In the genomic region with DNA sequence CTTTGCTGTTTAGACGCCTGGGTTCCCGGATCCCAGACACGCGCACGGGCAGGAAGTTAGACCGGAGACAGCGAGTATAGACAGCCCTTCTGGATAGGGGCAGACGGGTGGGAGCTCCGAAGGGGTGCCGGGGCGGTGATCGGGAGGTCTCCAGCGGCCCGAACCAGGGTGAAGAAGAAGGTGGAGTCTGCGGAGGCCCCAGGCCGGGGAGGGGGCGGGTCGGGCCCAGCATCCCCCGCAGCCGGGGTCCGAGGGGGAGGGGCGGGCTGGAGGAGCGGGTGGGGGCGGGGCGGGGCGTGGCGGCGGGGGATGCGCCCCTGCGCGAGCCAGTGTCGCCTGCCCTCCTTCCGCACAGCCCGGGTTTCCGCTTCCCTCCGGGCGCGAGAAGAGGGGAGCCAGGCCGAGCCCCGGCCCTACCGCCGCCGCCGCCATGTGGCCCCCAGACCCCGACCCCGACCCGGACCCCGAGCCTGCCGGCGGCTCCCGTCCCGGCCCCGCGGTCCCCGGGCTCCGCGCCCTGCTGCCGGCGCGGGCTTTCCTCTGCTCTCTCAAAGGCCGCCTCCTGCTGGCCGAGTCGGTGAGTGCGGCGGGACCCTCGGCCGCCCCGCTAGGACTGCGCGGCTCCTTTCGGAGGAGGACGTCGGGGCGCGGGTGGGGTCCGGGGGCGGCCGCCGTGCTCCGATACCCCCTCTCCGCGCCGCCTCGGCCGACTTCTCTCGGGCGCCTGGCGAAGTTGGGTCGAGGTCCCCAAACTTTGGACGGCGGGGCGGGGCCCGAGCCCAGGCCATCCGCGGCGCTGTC, we compare ENCODE assay signal across 1 cellular context.
TF ChIP-seq lines count a peak whose summit lies in the region.

Gene CMTM3 (plus strand): TSS at position 329 of the 801 bp plus-strand sequence. CDS start 102 bp downstream, at position 431.

TF ChIP-seq in HepG2, 621 proteins besides CTCF, POLR2A, EP300 and RAD21 (continued from another document and continues in another):
- no peak for TF ChIP-seq ZHX1 (CRISPR knock-in tag; IDR thresholded peaks at IDR 0.05; ENCODE audit: low read depth)
- TF ChIP-seq GTF3A (CRISPR knock-in tag; conservative IDR thresholded peaks at IDR 0.05), result no peak
- TF ChIP-seq RFXANK (CRISPR knock-in tag; IDR thresholded peaks at IDR 0.05), result no peak
- no peak for TF ChIP-seq SMARCE1 (IDR thresholded peaks at IDR 0.05; ENCODE audit: borderline replicate concordance)
- TF ChIP-seq, protein P1, sequence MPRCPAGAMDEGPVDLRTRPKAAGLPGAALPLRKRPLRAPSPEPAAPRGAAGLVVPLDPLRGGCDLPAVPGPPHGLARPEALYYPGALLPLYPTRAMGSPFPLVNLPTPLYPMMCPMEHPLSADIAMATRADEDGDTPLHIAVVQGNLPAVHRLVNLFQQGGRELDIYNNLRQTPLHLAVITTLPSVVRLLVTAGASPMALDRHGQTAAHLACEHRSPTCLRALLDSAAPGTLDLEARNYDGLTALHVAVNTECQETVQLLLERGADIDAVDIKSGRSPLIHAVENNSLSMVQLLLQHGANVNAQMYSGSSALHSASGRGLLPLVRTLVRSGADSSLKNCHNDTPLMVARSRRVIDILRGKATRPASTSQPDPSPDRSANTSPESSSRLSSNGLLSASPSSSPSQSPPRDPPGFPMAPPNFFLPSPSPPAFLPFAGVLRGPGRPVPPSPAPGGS (CRISPR knock-in tag; IDR thresholded peaks at IDR 0.05), result 0 out of 2 replicates have a peak, but pooled peaks have one; percentile 47
- TF ChIP-seq CHD4 (IDR thresholded peaks at IDR 0.05; ENCODE audit: borderline replicate concordance, low read length), result no peak
- no peak for TF ChIP-seq CSRNP2 (CRISPR knock-in tag; conservative IDR thresholded peaks at IDR 0.05; ENCODE audit: low read depth)
- no peak for TF ChIP-seq ATRX (CRISPR knock-in tag; IDR thresholded peaks at IDR 0.05; ENCODE audit: borderline replicate concordance)
- TF ChIP-seq NKX3-1 (CRISPR knock-in tag; IDR thresholded peaks at IDR 0.05), result no peak
- TF ChIP-seq GABPB1 (CRISPR knock-in tag; IDR thresholded peaks at IDR 0.05), result peak; percentile 53
- TF ChIP-seq MAF1 (CRISPR knock-in tag; IDR thresholded peaks at IDR 0.05; ENCODE audit: borderline replicate concordance), result no peak
- TF ChIP-seq, protein P2, sequence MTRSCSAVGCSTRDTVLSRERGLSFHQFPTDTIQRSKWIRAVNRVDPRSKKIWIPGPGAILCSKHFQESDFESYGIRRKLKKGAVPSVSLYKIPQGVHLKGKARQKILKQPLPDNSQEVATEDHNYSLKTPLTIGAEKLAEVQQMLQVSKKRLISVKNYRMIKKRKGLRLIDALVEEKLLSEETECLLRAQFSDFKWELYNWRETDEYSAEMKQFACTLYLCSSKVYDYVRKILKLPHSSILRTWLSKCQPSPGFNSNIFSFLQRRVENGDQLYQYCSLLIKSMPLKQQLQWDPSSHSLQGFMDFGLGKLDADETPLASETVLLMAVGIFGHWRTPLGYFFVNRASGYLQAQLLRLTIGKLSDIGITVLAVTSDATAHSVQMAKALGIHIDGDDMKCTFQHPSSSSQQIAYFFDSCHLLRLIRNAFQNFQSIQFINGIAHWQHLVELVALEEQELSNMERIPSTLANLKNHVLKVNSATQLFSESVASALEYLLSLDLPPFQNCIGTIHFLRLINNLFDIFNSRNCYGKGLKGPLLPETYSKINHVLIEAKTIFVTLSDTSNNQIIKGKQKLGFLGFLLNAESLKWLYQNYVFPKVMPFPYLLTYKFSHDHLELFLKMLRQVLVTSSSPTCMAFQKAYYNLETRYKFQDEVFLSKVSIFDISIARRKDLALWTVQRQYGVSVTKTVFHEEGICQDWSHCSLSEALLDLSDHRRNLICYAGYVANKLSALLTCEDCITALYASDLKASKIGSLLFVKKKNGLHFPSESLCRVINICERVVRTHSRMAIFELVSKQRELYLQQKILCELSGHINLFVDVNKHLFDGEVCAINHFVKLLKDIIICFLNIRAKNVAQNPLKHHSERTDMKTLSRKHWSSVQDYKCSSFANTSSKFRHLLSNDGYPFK (CRISPR knock-in tag; IDR thresholded peaks at IDR 0.05; ENCODE audit: borderline replicate concordance), result 0 out of 2 replicates have a peak, but pooled peaks have one; percentile 6
- TF ChIP-seq ATF5 (CRISPR knock-in tag; IDR thresholded peaks at IDR 0.05; ENCODE audit: low read depth), result no peak
- TF ChIP-seq MXI1 (IDR thresholded peaks at IDR 0.05; ENCODE audit: borderline replicate concordance, low read depth, low read length), result no peak
- TF ChIP-seq ZNF605 (CRISPR knock-in tag; IDR thresholded peaks at IDR 0.05), result no peak
- TF ChIP-seq, protein P3, sequence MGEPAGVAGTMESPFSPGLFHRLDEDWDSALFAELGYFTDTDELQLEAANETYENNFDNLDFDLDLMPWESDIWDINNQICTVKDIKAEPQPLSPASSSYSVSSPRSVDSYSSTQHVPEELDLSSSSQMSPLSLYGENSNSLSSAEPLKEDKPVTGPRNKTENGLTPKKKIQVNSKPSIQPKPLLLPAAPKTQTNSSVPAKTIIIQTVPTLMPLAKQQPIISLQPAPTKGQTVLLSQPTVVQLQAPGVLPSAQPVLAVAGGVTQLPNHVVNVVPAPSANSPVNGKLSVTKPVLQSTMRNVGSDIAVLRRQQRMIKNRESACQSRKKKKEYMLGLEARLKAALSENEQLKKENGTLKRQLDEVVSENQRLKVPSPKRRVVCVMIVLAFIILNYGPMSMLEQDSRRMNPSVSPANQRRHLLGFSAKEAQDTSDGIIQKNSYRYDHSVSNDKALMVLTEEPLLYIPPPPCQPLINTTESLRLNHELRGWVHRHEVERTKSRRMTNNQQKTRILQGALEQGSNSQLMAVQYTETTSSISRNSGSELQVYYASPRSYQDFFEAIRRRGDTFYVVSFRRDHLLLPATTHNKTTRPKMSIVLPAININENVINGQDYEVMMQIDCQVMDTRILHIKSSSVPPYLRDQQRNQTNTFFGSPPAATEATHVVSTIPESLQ (CRISPR knock-in tag; conservative IDR thresholded peaks at IDR 0.05), result no peak
- TF ChIP-seq, protein P4, sequence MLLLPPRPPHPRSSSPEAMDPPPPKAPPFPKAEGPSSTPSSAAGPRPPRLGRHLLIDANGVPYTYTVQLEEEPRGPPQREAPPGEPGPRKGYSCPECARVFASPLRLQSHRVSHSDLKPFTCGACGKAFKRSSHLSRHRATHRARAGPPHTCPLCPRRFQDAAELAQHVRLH (CRISPR knock-in tag; IDR thresholded peaks at IDR 0.05; ENCODE audit: borderline replicate concordance, low read depth), result 0 out of 2 replicates have a peak, but pooled peaks have one; percentile 16
- TF ChIP-seq ZMYM4 (CRISPR knock-in tag; IDR thresholded peaks at IDR 0.05), result peak; percentile 35; the same call in 1 of the 2 replicates
- TF ChIP-seq, protein P5, sequence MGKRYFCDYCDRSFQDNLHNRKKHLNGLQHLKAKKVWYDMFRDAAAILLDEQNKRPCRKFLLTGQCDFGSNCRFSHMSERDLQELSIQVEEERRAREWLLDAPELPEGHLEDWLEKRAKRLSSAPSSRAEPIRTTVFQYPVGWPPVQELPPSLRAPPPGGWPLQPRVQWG (CRISPR knock-in tag; IDR thresholded peaks at IDR 0.05; ENCODE audit: borderline replicate concordance, low read depth), result no peak
- TF ChIP-seq PHF8 (CRISPR knock-in tag; IDR thresholded peaks at IDR 0.05), result peak; percentile 78
- TF ChIP-seq ELF1 (CRISPR knock-in tag; IDR thresholded peaks at IDR 0.05), result no peak
- TF ChIP-seq ZFP91 (CRISPR knock-in tag; IDR thresholded peaks at IDR 0.05; ENCODE audit: borderline replicate concordance), result peak; percentile 62; the same call in 1 of the 2 replicates
- TF ChIP-seq SYNCRIP (IDR thresholded peaks at IDR 0.05; ENCODE audit: insufficient read depth, low read depth, low read length), result no peak
- TF ChIP-seq PCBP2 (optimal IDR thresholded peaks at IDR 0.05; ENCODE audit: low read depth, low read length, poor library complexity, severe bottlenecking), result no peak
- TF ChIP-seq POGZ (CRISPR knock-in tag; IDR thresholded peaks at IDR 0.05), result no peak
- TF ChIP-seq, protein P6, sequence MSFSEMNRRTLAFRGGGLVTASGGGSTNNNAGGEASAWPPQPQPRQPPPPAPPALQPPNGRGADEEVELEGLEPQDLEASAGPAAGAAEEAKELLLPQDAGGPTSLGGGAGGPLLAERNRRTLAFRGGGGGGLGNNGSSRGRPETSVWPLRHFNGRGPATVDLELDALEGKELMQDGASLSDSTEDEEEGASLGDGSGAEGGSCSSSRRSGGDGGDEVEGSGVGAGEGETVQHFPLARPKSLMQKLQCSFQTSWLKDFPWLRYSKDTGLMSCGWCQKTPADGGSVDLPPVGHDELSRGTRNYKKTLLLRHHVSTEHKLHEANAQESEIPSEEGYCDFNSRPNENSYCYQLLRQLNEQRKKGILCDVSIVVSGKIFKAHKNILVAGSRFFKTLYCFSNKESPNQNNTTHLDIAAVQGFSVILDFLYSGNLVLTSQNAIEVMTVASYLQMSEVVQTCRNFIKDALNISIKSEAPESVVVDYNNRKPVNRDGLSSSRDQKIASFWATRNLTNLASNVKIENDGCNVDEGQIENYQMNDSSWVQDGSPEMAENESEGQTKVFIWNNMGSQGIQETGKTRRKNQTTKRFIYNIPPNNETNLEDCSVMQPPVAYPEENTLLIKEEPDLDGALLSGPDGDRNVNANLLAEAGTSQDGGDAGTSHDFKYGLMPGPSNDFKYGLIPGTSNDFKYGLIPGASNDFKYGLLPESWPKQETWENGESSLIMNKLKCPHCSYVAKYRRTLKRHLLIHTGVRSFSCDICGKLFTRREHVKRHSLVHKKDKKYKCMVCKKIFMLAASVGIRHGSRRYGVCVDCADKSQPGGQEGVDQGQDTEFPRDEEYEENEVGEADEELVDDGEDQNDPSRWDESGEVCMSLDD (CRISPR knock-in tag; IDR thresholded peaks at IDR 0.05; ENCODE audit: borderline replicate concordance), result no peak
- TF ChIP-seq HOXA9 (CRISPR knock-in tag; IDR thresholded peaks at IDR 0.05; ENCODE audit: borderline replicate concordance), result no peak
- no peak; the same call in none of the 2 replicates for TF ChIP-seq HOXA3 (CRISPR knock-in tag; IDR thresholded peaks at IDR 0.05)
- no peak for TF ChIP-seq ISX (CRISPR knock-in tag; conservative IDR thresholded peaks at IDR 0.05)
- TF ChIP-seq, protein P7, sequence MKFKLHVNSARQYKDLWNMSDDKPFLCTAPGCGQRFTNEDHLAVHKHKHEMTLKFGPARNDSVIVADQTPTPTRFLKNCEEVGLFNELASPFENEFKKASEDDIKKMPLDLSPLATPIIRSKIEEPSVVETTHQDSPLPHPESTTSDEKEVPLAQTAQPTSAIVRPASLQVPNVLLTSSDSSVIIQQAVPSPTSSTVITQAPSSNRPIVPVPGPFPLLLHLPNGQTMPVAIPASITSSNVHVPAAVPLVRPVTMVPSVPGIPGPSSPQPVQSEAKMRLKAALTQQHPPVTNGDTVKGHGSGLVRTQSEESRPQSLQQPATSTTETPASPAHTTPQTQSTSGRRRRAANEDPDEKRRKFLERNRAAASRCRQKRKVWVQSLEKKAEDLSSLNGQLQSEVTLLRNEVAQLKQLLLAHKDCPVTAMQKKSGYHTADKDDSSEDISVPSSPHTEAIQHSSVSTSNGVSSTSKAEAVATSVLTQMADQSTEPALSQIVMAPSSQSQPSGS (CRISPR knock-in tag; IDR thresholded peaks at IDR 0.05), result peak; percentile 22; the same call in 1 of the 2 replicates
- no peak for TF ChIP-seq DRAP1 (CRISPR knock-in tag; IDR thresholded peaks at IDR 0.05)
- TF ChIP-seq HMG20B (CRISPR knock-in tag; conservative IDR thresholded peaks at IDR 0.05), result no peak
